Comparison of ENCODE assay signal across 8 cellular contexts in genomic region chr7:44489955-44490350, GRCh38. TPM values are rescaled to one million over a fixed set of nuclear protein-coding genes. Genes with fewer than 3 reads are reported as not detected.
DNase-seq lines count a peak whose midpoint lies in the region; ATAC-seq and TF ChIP-seq lines count a peak whose summit lies in the region.

No MANE protein-coding gene starts in this region.

- BruUV-seq in A673 (replicated peaks; lab: Mats Ljungman, UMichigan) (TSS peak; percentile 53), MCF 10A (replicated peaks; lab: Mats Ljungman, UMichigan) (TSS peak; percentile 72)

- intact Hi-C loops in A673 (cut with micrococcal nuclease; ENCODE audit: unreplicated experiment) (loop anchor here (10.0 kb wide), 1 partner anchor 645 kb away; no protein-coding TSS in a partner anchor), MCF 10A (cut with micrococcal nuclease) (loop anchor here (1.0 to 10.0 kb wide), 2 partner anchors 55 to 75 kb away; partner anchors contain the start of gene NPC1L1), stomach (cut with DNase I; ENCODE audit: low total_unique reads) (loop anchor here (10.0 kb wide), 1 partner anchor 75 kb away; no protein-coding TSS in a partner anchor)

- 0 to 1% (median 0%) methylated on average over 13 to 19 of the region's 19 CpGs for WGBS in stomach, 5 donors

- peaks cover 9% of the 10 kb centered on the region for H3K36me3 Mint-ChIP-seq in MCF 10A (ENCODE audit: insufficient read depth, unreplicated experiment)

- H3K9me3 ChIP-seq in A673 (ENCODE audit: low read depth, low read length, poor library complexity, severe bottlenecking) (no peaks in the 10 kb centered on the region), stomach (no peaks in the 10 kb centered on the region)

- H3K4me1 ChIP-seq in A673 (ENCODE audit: insufficient read depth, low read length, poor library complexity, severe bottlenecking) (no peaks in the 10 kb centered on the region), stomach (peaks cover 42 to 57% (median 48%) of the 10 kb centered on the region in 4 donors)

- CTCF ChIA-PET in A673 (lab: Charles Lee): interaction anchor here (0.6 kb wide), 1 partner anchor 710 kb away, joined by 3 read pairs; no protein-coding TSS in a partner anchor
- CTCF ChIA-PET in MCF 10A (lab: Yijun Ruan, JAX): interaction anchor here (0.6 to 4.7 kb wide), 14 partner anchors 9 to 533 kb away, joined by 3 to 43 read pairs (median 4); partner anchors contain the start of gene DDX56

- peak overlapping the region; percentile 80 for H3K4me3 Mint-ChIP-seq in MCF 10A (ENCODE audit: unreplicated experiment)

- H3K27ac Mint-ChIP-seq in MCF 10A (ENCODE audit: low read depth, unreplicated experiment): peak overlapping the region; percentile 88

- TF ChIP-seq EP300 in stomach (IDR thresholded peaks at IDR 0.05): no peak

- H3K4me3 ChIP-seq in A673 (ENCODE audit: low read depth, low read length, poor library complexity, severe bottlenecking): peak overlapping the region; percentile 81
- peak overlapping the region; percentile 70 to 91 (median 79) for H3K4me3 ChIP-seq in stomach

- no peaks in the 10 kb centered on the region for H3K27me3 Mint-ChIP-seq in MCF 10A (ENCODE audit: insufficient read depth, unreplicated experiment)

- H3K27me3 ChIP-seq in A673 (replicated peaks; ENCODE audit: insufficient read depth, low read depth, low read length, poor library complexity) (no peaks in the 10 kb centered on the region), layer of hippocampus (ENCODE audit: control insufficient read depth, insufficient read depth, low read length) (no peaks in the 10 kb centered on the region), stomach (no peaks in the 10 kb centered on the region)

- DNase-seq in A673 (ENCODE audit: low spot score) (no peak), RKO (ENCODE audit: low spot score) (peak; percentile 67), MCF 10A (ENCODE audit: unreplicated experiment) (peak; percentile 30), stomach (peak; percentile 25), NCI-H187 treated with DMSO at 0.1 percent for 48 hours (lab: John Stamatoyannopoulos, UW) (no peak)

- POLR2A ChIA-PET in A673 (lab: Charles Lee; ENCODE audit: low non-redundant PET) (interaction anchor here (0.6 to 0.9 kb wide), 2 partner anchors 9 to 1496 kb away, joined by 3 to 4 read pairs; no protein-coding TSS in a partner anchor), MCF 10A (lab: Yijun Ruan, JAX) (interaction anchor here (0.6 to 4.7 kb wide), 38 partner anchors 9 to 1591 kb away, joined by 3 to 69 read pairs (median 5); partner anchors contain the start of genes DBNL, DDX56, H2AZ2 and NPC1L1)

- no peak for TF ChIP-seq POLR2A in stomach (IDR thresholded peaks at IDR 0.05)

- H3K9me3 Mint-ChIP-seq in MCF 10A (ENCODE audit: unreplicated experiment): no peaks in the 10 kb centered on the region

- H3K27ac ChIP-seq in A673 (ENCODE audit: low read depth, low read length, poor library complexity, severe bottlenecking): peak overlapping the region; percentile 99
- peak overlapping the region; percentile 98 for H3K27ac ChIP-seq in layer of hippocampus (ENCODE audit: low read depth, low read length)
- H3K27ac ChIP-seq in stomach: peak overlapping the region; percentile 95 to 99 (median 97)

- ATAC-seq in GM18502 (IDR thresholded peaks at IDR 0.05; ENCODE audit: poor library complexity, unreplicated experiment): peak; percentile 34
- ATAC-seq in HG03039 (IDR thresholded peaks at IDR 0.05; ENCODE audit: unreplicated experiment): peak; percentile 20

- TF ChIP-seq CTCF in A673 (conservative IDR thresholded peaks at IDR 0.05; ENCODE audit: low read depth, low read length) (no peak), MCF 10A (IDR thresholded peaks at IDR 0.05; ENCODE audit: unreplicated experiment) (no peak), stomach (IDR thresholded peaks at IDR 0.05) (no peak)

- H3K36me3 ChIP-seq in A673 (ENCODE audit: insufficient read depth, low read length, poor library complexity, severe bottlenecking): peaks cover 2% of the 10 kb centered on the region
- H3K36me3 ChIP-seq in stomach: peaks cover under 1 to 6% (median 4%) of the 10 kb centered on the region in 4 donors

- peaks cover 40% of the 10 kb centered on the region for H3K4me1 Mint-ChIP-seq in MCF 10A (ENCODE audit: insufficient read depth, unreplicated experiment)

RNA-seq across cellular contexts. Expression of gene NUDCD3, which starts 0.5 kb away (rescaled TPM):
- total RNA-seq in A673 (2021): 119 and 123 TPM in 2 replicates
- total RNA-seq in MCF 10A (2022): 85.5 and 87.7 TPM in 2 replicates
- total RNA-seq in stomach: 100 to 1,000 TPM in 1 of 5 donors, 10 to 100 TPM in 4; 20.4 to 147 (median 52.7) TPM
- 10 to 100 TPM; 12.9 to 20.2 (median 15.9) TPM for polyA plus RNA-seq in stomach

RNA-seq across cellular contexts. Expression of gene NPC1L1, which starts 51.2 kb away (rescaled TPM):
- not detected in 2 replicates for total RNA-seq in A673 (2021)
- 0.07 TPM in 1 of 2 replicates, not detected in the other for total RNA-seq in MCF 10A (2022)
- total RNA-seq in stomach: 1 to 10 TPM in 3 of 5 donors, not detected in 2; 1.1 to 4.9 (median 1.6) TPM
- polyA plus RNA-seq in stomach: under 1 TPM in 2 of 3 donors, not detected in 1; 0.12 to 0.20 TPM

Comparison
In these comparisons a context has a peak if more than half of its experiments do, and no peak if none do; other contexts are left out.
1. DNase-seq: peak in RKO (single experiment), MCF 10A (single experiment) and stomach (single experiment); none in A673 (single experiment) and NCI-H187 treated with DMSO at 0.1 percent for 48 hours (single experiment).
2. Peak in every context shown above with its lines, with median percentiles within 50 percentile points of each other: H3K27ac ChIP-seq.